16 cellular contexts compared by ENCODE assay signal in genomic region chr3:150722267-150722666, GRCh38. TPM values are rescaled to one million over a fixed set of nuclear protein-coding genes. Genes with fewer than 3 reads are reported as not detected.
DNase-seq lines count a peak whose midpoint lies in the region; ATAC-seq and TF ChIP-seq lines count a peak whose summit lies in the region.
"Had no signal": no experiment of that assay in that cellular context is flagged by ENCODE, and none has a peak within 500 bp of the region (broad histone marks: within the 10 kb centered on the region; RNA-seq: fewer than 3 reads in every experiment).

No MANE protein-coding gene starts in this region.

- peak; percentile 57 for ATAC-seq in activated naive CD8-positive, alpha-beta T cell treated with anti-CD3 and anti-CD28 coated beads, Interleukin-2, amount 50 U/mL, for 24 hours
- ATAC-seq in activated CD8-positive, alpha-beta T cell treated with anti-CD3 and anti-CD28 coated beads, Interleukin-2, amount 10 ng/mL, durations not matched to agents 7 days and 5 days = no peak
- ATAC-seq in HG03097 (IDR thresholded peaks at IDR 0.05; ENCODE audit: low FRiP score, unreplicated experiment) = no peak

- no peaks in the 10 kb centered on the region for H3K9me2 ChIP-seq in neural cell (ENCODE audit: insufficient read depth, low read length)

- no peak for DNase-seq in activated naive CD8-positive, alpha-beta T cell treated with anti-CD3 and anti-CD28 coated beads, Interleukin-2, amount 50 U/mL, for 24 hours
- no peak for DNase-seq in activated naive CD8-positive, alpha-beta T cell treated with anti-CD3 and anti-CD28 coated beads for 36 hours
- peak; percentile 19 for DNase-seq in activated CD8-positive, alpha-beta T cell treated with anti-CD3 and anti-CD28 coated beads, Interleukin-2, amount 10 ng/mL, durations not matched to agents 7 days and 5 days
- DNase-seq in NCI-H748 treated with DMSO at 0.1 percent for 48 hours (lab: John Stamatoyannopoulos, UW) (no peak), NCI-H1105 (lab: John Stamatoyannopoulos, UW) (no peak)
- DNase-seq: BE2C, COR-L47, DMS79 treated with DMSO at 0.1 percent for 48 hours had no signal

- H3K79me2 ChIP-seq in neural cell (replicated peaks; ENCODE audit: insufficient read depth, low read length) = no peaks in the 10 kb centered on the region

- no peak for TF ChIP-seq EP300 in neural cell (conservative IDR thresholded peaks at IDR 0.05; ENCODE audit: poor library complexity, severe bottlenecking)

- no peaks in the 10 kb centered on the region for H4K20me1 ChIP-seq in neural cell (ENCODE audit: insufficient read depth)

- H3K4me3 Mint-ChIP-seq in activated naive CD8-positive, alpha-beta T cell treated with anti-CD3 and anti-CD28 coated beads, Interleukin-2, amount 50 U/mL, for 24 hours = no peak overlapping the region
- no peak overlapping the region for H3K4me3 Mint-ChIP-seq in activated naive CD8-positive, alpha-beta T cell treated with anti-CD3 and anti-CD28 coated beads for 36 hours
- no peak overlapping the region for H3K4me3 Mint-ChIP-seq in activated CD8-positive, alpha-beta T cell treated with anti-CD3 and anti-CD28 coated beads, Interleukin-2, amount 10 ng/mL, durations not matched to agents 7 days and 5 days

- no peaks in the 10 kb centered on the region for H3F3A ChIP-seq in neural cell (ENCODE audit: insufficient read depth, low read length, poor library complexity, severe bottlenecking)

- no peaks in the 10 kb centered on the region for H3K27me3 Mint-ChIP-seq in activated naive CD8-positive, alpha-beta T cell treated with anti-CD3 and anti-CD28 coated beads, Interleukin-2, amount 50 U/mL, for 24 hours
- H3K27me3 Mint-ChIP-seq in activated naive CD8-positive, alpha-beta T cell treated with anti-CD3 and anti-CD28 coated beads for 36 hours = no peaks in the 10 kb centered on the region
- no peaks in the 10 kb centered on the region for H3K27me3 Mint-ChIP-seq in activated CD8-positive, alpha-beta T cell treated with anti-CD3 and anti-CD28 coated beads, Interleukin-2, amount 10 ng/mL, durations not matched to agents 7 days and 5 days (ENCODE audit: low read depth)
- H3K27me3 Mint-ChIP-seq: CD4-positive, alpha-beta memory T cell had no signal

- no peaks in the 10 kb centered on the region for H3K9me3 Mint-ChIP-seq in activated naive CD8-positive, alpha-beta T cell treated with anti-CD3 and anti-CD28 coated beads, Interleukin-2, amount 50 U/mL, for 24 hours
- H3K9me3 Mint-ChIP-seq in activated naive CD8-positive, alpha-beta T cell treated with anti-CD3 and anti-CD28 coated beads for 36 hours = no peaks in the 10 kb centered on the region
- no peaks in the 10 kb centered on the region for H3K9me3 Mint-ChIP-seq in activated CD8-positive, alpha-beta T cell treated with anti-CD3 and anti-CD28 coated beads, Interleukin-2, amount 10 ng/mL, durations not matched to agents 7 days and 5 days (ENCODE audit: insufficient read depth)

- no peak overlapping the region for H3K4me2 ChIP-seq in neural cell (ENCODE audit: low read length)
- H3K4me2 ChIP-seq: A549 had no signal

- H3K36me3 Mint-ChIP-seq in activated naive CD8-positive, alpha-beta T cell treated with anti-CD3 and anti-CD28 coated beads, Interleukin-2, amount 50 U/mL, for 24 hours (ENCODE audit: low read depth) = no peaks in the 10 kb centered on the region
- H3K36me3 Mint-ChIP-seq in activated naive CD8-positive, alpha-beta T cell treated with anti-CD3 and anti-CD28 coated beads for 36 hours = no peaks in the 10 kb centered on the region
- H3K36me3 Mint-ChIP-seq in activated CD8-positive, alpha-beta T cell treated with anti-CD3 and anti-CD28 coated beads, Interleukin-2, amount 10 ng/mL, durations not matched to agents 7 days and 5 days (ENCODE audit: low read depth) = no peaks in the 10 kb centered on the region
- H3K36me3 Mint-ChIP-seq: CD4-positive, alpha-beta memory T cell had no signal

- TF ChIP-seq RAD21 in neural cell (conservative IDR thresholded peaks at IDR 0.05) = no peak

- CTCF ChIA-PET in activated CD8-positive, alpha-beta T cell treated with anti-CD3 and anti-CD28 coated beads, Interleukin-2, amount 10 ng/mL, durations not matched to agents 7 days and 5 days (lab: Charles Lee) = interaction anchor here (0.5 to 5.7 kb wide), 19 partner anchors 13 to 533 kb away, joined by 3 to 87 read pairs (median 4); partner anchors contain the start of genes SELENOT and SIAH2

- H3K9ac ChIP-seq in neural cell (ENCODE audit: low read length) = no peak overlapping the region
- H3K9ac ChIP-seq: GM23248 had no signal

- H3K4me3 ChIP-seq in neural cell (ENCODE audit: low read length) = no peak overlapping the region
- H3K4me3 ChIP-seq: A549, GM23248 had no signal

- H3K36me3 ChIP-seq in neural cell (ENCODE audit: insufficient read depth, low read length) = no peaks in the 10 kb centered on the region
- H3K36me3 ChIP-seq: BE2C had no signal

- H3K9me3 ChIP-seq in neural cell (ENCODE audit: low read length) = no peaks in the 10 kb centered on the region
- H3K9me3 ChIP-seq: BE2C had no signal

- H3K4me1 Mint-ChIP-seq in activated naive CD8-positive, alpha-beta T cell treated with anti-CD3 and anti-CD28 coated beads, Interleukin-2, amount 50 U/mL, for 24 hours = peaks cover 27% of the 10 kb centered on the region
- H3K4me1 Mint-ChIP-seq in activated naive CD8-positive, alpha-beta T cell treated with anti-CD3 and anti-CD28 coated beads for 36 hours = peaks cover 18% of the 10 kb centered on the region
- H3K4me1 Mint-ChIP-seq in activated CD8-positive, alpha-beta T cell treated with anti-CD3 and anti-CD28 coated beads, Interleukin-2, amount 10 ng/mL, durations not matched to agents 7 days and 5 days (ENCODE audit: low read depth) = peaks cover 13% of the 10 kb centered on the region

- peak overlapping the region; percentile 40 for H3K27ac ChIP-seq in neural cell (ENCODE audit: low read length)
- H3K27ac ChIP-seq: A549, C4-2B, GM23248, HL-60 had no signal

- no peak overlapping the region for H2AFZ ChIP-seq in neural cell (ENCODE audit: low read depth, low read length)

- H3K27ac Mint-ChIP-seq in activated naive CD8-positive, alpha-beta T cell treated with anti-CD3 and anti-CD28 coated beads, Interleukin-2, amount 50 U/mL, for 24 hours = no peak overlapping the region
- H3K27ac Mint-ChIP-seq in activated naive CD8-positive, alpha-beta T cell treated with anti-CD3 and anti-CD28 coated beads for 36 hours = no peak overlapping the region
- no peak overlapping the region for H3K27ac Mint-ChIP-seq in activated CD8-positive, alpha-beta T cell treated with anti-CD3 and anti-CD28 coated beads, Interleukin-2, amount 10 ng/mL, durations not matched to agents 7 days and 5 days

- POLR2A ChIA-PET in activated CD8-positive, alpha-beta T cell treated with anti-CD3 and anti-CD28 coated beads, Interleukin-2, amount 10 ng/mL, durations not matched to agents 7 days and 5 days (lab: Charles Lee) = interaction anchor here (3.4 kb wide), 1 partner anchor 40 kb away, joined by 30 read pairs; the partner anchor contains the start of gene SIAH2

- no peaks in the 10 kb centered on the region for H3K27me3 ChIP-seq in neural cell (ENCODE audit: insufficient read depth, low read depth, low read length)
- H3K27me3 ChIP-seq: BE2C had no signal

- no peak for TF ChIP-seq CTCF in neural cell (IDR thresholded peaks at IDR 0.05; ENCODE audit: poor library complexity, severe bottlenecking)

TF ChIP-seq in neural cell, 6 proteins besides CTCF, POLR2A, EP300 and RAD21:
- no peak for TF ChIP-seq SMC3 (conservative IDR thresholded peaks at IDR 0.05; ENCODE audit: poor library complexity)

RNA-seq across cellular contexts. Expression of gene ERICH6, which starts 18.5 kb away (rescaled TPM):
- not detected for total RNA-seq in activated naive CD8-positive, alpha-beta T cell treated with anti-CD3 and anti-CD28 coated beads for 36 hours
- total RNA-seq in activated CD8-positive, alpha-beta T cell treated with anti-CD3 and anti-CD28 coated beads, Interleukin-2, amount 10 ng/mL, durations not matched to agents 7 days and 5 days = under 1 TPM; 0.21 to 0.60 TPM
- 0.32 TPM in 1 of 2 replicates, not detected in the other for polyA plus RNA-seq in neural cell
- polyA minus RNA-seq in neural cell = 0.49 TPM in 1 of 2 replicates, not detected in the other
- total RNA-seq: CD4-positive, alpha-beta memory T cell; GM23248 had no signal
- polyA plus RNA-seq: AG04450 had no signal

RNA-seq across cellular contexts. Expression of gene SIAH2, which starts 40.7 kb away (rescaled TPM):
- total RNA-seq in activated naive CD8-positive, alpha-beta T cell treated with anti-CD3 and anti-CD28 coated beads for 36 hours = 10 to 100 TPM; 89.1 to 94.4 TPM
- total RNA-seq in activated CD8-positive, alpha-beta T cell treated with anti-CD3 and anti-CD28 coated beads, Interleukin-2, amount 10 ng/mL, durations not matched to agents 7 days and 5 days = 10 to 100 TPM; 31.5 to 32.3 TPM
- polyA plus RNA-seq in neural cell = 21.8 and 41.1 TPM in 2 replicates
- polyA minus RNA-seq in neural cell = 40.3 and 42.6 TPM in 2 replicates
